ENCODE assay signal across 8 cellular contexts in genomic region chr2:224586127-224586702, GRCh38. TPM values are rescaled to one million over a fixed set of nuclear protein-coding genes. Genes with fewer than 3 reads are reported as not detected.
DNase-seq lines count a peak whose midpoint lies in the region; FAIRE-seq and TF ChIP-seq lines count a peak whose summit lies in the region.

No MANE protein-coding gene starts in this region.

- peak overlapping the region; percentile 63 for H3K9ac ChIP-seq in SU-DHL-6 (ENCODE audit: low read length)

- no peak for FAIRE-seq in small intestine (lab: Jason Lieb, UNC)

- H3K36me3 ChIP-seq in SU-DHL-6 (ENCODE audit: low read length) (peaks cover 8% of the 10 kb centered on the region), small intestine (ENCODE audit: control insufficient read depth in 2 of 2, insufficient read depth in 2 of 2, low read length in 2 of 2) (no peaks in the 10 kb centered on the region)

- no peaks in the 10 kb centered on the region for H3K9me2 ChIP-seq in SU-DHL-6 (replicated peaks; ENCODE audit: insufficient read depth, low read length)

- H3K4me2 ChIP-seq in SU-DHL-6 (ENCODE audit: low read depth, low read length, poor library complexity, severe bottlenecking), result peak overlapping the region; percentile 97

- H3K4me3 ChIP-seq in SU-DHL-6 (ENCODE audit: insufficient read depth, low read length, poor library complexity, severe bottlenecking) (peak overlapping the region; percentile 77), foreskin fibroblast (ENCODE audit: low read depth in 1 of 2, low read length in 2 of 2) (peak overlapping the region; percentile 59 to 84), small intestine (ENCODE audit: low read depth in 1 of 2, low read length in 2 of 2) (peak overlapping the region; percentile 48 to 99)

- H3K27ac ChIP-seq in SU-DHL-6 (ENCODE audit: low read depth, low read length) (peak overlapping the region; percentile 78), small intestine (ENCODE audit: low read depth in 1 of 2, low read length in 1 of 2) (peak overlapping the region in 1 of 2 donors; percentile 84)

- H3K9me3 ChIP-seq in SU-DHL-6 (ENCODE audit: insufficient read depth, low read length) (no peaks in the 10 kb centered on the region), small intestine (ENCODE audit: control insufficient read depth, low read depth) (no peaks in the 10 kb centered on the region)

- H3K4me1 ChIP-seq in small intestine (ENCODE audit: control insufficient read depth in 2 of 2, insufficient read depth in 1 of 2, low read depth in 1 of 2, low read length in 1 of 2), result peaks cover 0 to 9% of the 10 kb centered on the region in 2 donors

- peaks cover 10% of the 10 kb centered on the region for H3K36me3 Mint-ChIP-seq in T-helper 1 cell treated with Interleukin-12 subunit alpha and Interleukin-12 subunit beta and Interleukin-4 antibody, amounts not matched to agents 30 μg/mL and 1 μg/mL, for 36 hours (ENCODE audit: low read depth)

- peaks cover 33% of the 10 kb centered on the region for H3K79me2 ChIP-seq in SU-DHL-6 (ENCODE audit: insufficient read depth, low read length)

- intact Hi-C loops in head of caudate nucleus (cut with DNase I), result loop anchor here (10.0 kb wide), 1 partner anchor 51 kb away; no protein-coding TSS in a partner anchor

- H2AFZ ChIP-seq in SU-DHL-6 (ENCODE audit: low read depth, low read length, severe bottlenecking), result no peak overlapping the region

- peaks cover 36% of the 10 kb centered on the region for H3F3A ChIP-seq in SU-DHL-6 (ENCODE audit: insufficient read depth)

- H3K27me3 Mint-ChIP-seq in T-helper 1 cell treated with Interleukin-12 subunit alpha and Interleukin-12 subunit beta and Interleukin-4 antibody, amounts not matched to agents 30 μg/mL and 1 μg/mL, for 36 hours (ENCODE audit: low read depth), result no peaks in the 10 kb centered on the region

- H3K27me3 ChIP-seq in SU-DHL-6 (ENCODE audit: low read length) (no peaks in the 10 kb centered on the region), small intestine (ENCODE audit: control insufficient read depth in 2 of 2, insufficient read depth in 2 of 2, low read length in 2 of 2) (no peaks in the 10 kb centered on the region)

- peaks cover 24% of the 10 kb centered on the region for H3K4me1 Mint-ChIP-seq in T-helper 1 cell treated with Interleukin-12 subunit alpha and Interleukin-12 subunit beta and Interleukin-4 antibody, amounts not matched to agents 30 μg/mL and 1 μg/mL, for 36 hours (ENCODE audit: low read depth)

- H3K27ac Mint-ChIP-seq in T-helper 1 cell treated with Interleukin-12 subunit alpha and Interleukin-12 subunit beta and Interleukin-4 antibody, amounts not matched to agents 30 μg/mL and 1 μg/mL, for 36 hours, result peak overlapping the region; percentile 91

- TF ChIP-seq CTCF in SU-DHL-6 (IDR thresholded peaks at IDR 0.05; ENCODE audit: insufficient read depth, low read length, poor library complexity, severe bottlenecking), result no peak
- no peak for TF ChIP-seq CTCF in foreskin fibroblast (IDR thresholded peaks at IDR 0.05; ENCODE audit: low read depth, low read length)

- DNase-seq in T-helper 1 cell (no peak), foreskin fibroblast (no peak), small intestine (no peak), NCI-H146 (lab: John Stamatoyannopoulos, UW) (no peak), HT-29 (ENCODE audit: low spot score) (no peak), head of caudate nucleus (no peak)

- 2 to 8% (median 5%) methylated on average over 7 of the region's 7 CpGs for WGBS in small intestine, 3 donors

- no peaks in the 10 kb centered on the region for H3K9me3 Mint-ChIP-seq in T-helper 1 cell treated with Interleukin-12 subunit alpha and Interleukin-12 subunit beta and Interleukin-4 antibody, amounts not matched to agents 30 μg/mL and 1 μg/mL, for 36 hours

- H3K4me3 Mint-ChIP-seq in T-helper 1 cell treated with Interleukin-12 subunit alpha and Interleukin-12 subunit beta and Interleukin-4 antibody, amounts not matched to agents 30 μg/mL and 1 μg/mL, for 36 hours, result peak overlapping the region; percentile 90

- peaks cover 17% of the 10 kb centered on the region for H4K20me1 ChIP-seq in SU-DHL-6 (ENCODE audit: low read depth, low read length)

RNA-seq across cellular contexts. Expression of gene CUL3, which starts 1.1 kb away (rescaled TPM):
- 100 to 1,000 TPM in 1 of 3 donors, 10 to 100 TPM in 2; 56.7 to 102 (median 84.6) TPM for polyA plus RNA-seq in small intestine
- 29.3 and 30.3 TPM in 2 replicates for total RNA-seq in HT-29 (2014; rRNA removed; shearing (Covaris generic))
